Comparison of ENCODE assay signal across 9 cellular contexts in the genomic region with DNA sequence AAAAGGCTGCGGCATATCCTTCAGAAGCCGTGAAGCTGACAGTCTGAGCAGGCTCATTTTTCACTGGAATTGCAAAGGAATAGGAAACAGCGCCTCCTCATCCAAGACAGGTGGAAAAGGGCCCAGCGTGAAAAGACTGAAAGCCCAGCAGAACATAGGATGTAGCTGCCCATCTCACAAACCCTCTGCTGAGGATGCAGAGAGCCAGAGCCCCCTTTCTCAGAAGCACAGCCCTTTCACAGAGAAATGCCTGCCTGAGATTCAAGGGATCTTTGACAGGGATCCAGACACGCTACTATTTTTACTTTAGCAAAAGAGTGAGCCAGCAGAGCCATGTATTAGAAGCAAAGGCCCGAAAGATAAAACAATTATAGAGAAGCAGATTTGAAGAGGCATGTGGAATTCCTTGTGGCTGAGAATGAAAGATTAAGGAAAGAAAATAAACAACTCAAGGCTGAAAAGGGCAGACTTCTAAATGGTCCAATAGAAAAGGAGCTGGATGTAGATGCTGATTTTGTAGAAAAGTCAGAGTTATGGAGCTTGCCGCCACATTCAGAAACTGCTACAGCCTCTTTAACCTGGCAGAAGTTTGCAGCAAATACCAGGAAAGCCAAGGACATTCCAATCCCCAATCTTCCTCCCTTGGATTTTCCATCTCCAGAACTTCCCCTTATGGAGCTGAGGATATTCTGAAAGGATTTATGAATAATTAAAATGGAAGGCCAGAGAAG. TPM values are rescaled to one million over a fixed set of nuclear protein-coding genes. Genes with fewer than 3 reads are reported as not detected.
A peak's percentile ranks its signal among the peaks of the same experiment; 100 is the strongest.
DNase-seq lines count a peak whose midpoint lies in the region; ATAC-seq, FAIRE-seq and TF ChIP-seq lines count a peak whose summit lies in the region.
"Had no signal": no experiment of that assay in that cellular context is flagged by ENCODE, and none has a peak within 500 bp of the region (broad histone marks: within the 10 kb centered on the region; RNA-seq: fewer than 3 reads in every experiment).

No MANE protein-coding gene starts in this region.

- no peak overlapping the region for H4K5ac ChIP-seq in mesendoderm (ENCODE audit: low read length)

- TF ChIP-seq CTCF in HepG2 (CRISPR knock-in tag; IDR thresholded peaks at IDR 0.05) (peak; percentile 19; the same call in 1 of the 2 replicates), right lobe of liver (IDR thresholded peaks at IDR 0.05) (no peak)

- TF ChIP-seq RAD21 in HepG2 (CRISPR knock-in tag; IDR thresholded peaks at IDR 0.05), result no peak

- no peak overlapping the region for H2AFZ ChIP-seq in HepG2 (ENCODE audit: low read length)

- H2BK15ac ChIP-seq in mesendoderm (replicated peaks; ENCODE audit: low read depth), result no peak overlapping the region

- no peaks in the 10 kb centered on the region for H3K4me1 ChIP-seq in HepG2 (ENCODE audit: insufficient read depth, low read length)
- H3K4me1 ChIP-seq in right lobe of liver, result no peaks in the 10 kb centered on the region
- H3K4me1 ChIP-seq in mesendoderm (ENCODE audit: control insufficient read depth, low read depth, low read length), result no peaks in the 10 kb centered on the region
- H3K4me1 ChIP-seq in aorta (ENCODE audit: control insufficient read depth in 1 of 2, insufficient read depth in 2 of 2, low read length in 2 of 2), result no peaks in the 10 kb centered on the region

- no peak overlapping the region for H4K8ac ChIP-seq in mesendoderm (ENCODE audit: low read depth, low read length)

- no peak for TF ChIP-seq POLR2A in HepG2 (IDR thresholded peaks at IDR 0.05; ENCODE audit: insufficient read depth in 1 of 2, low read depth in 2 of 2, low read length in 2 of 2)
- TF ChIP-seq POLR2A in right lobe of liver (IDR thresholded peaks at IDR 0.05), result no peak

- DNase-seq in HepG2 (ENCODE audit: low spot score) (no peak), right lobe of liver (no peak), cerebellar cortex (ENCODE audit: low spot score) (peak; percentile 75), mesendoderm (peak; percentile 22), aorta (no peak), NCI-H510A (lab: John Stamatoyannopoulos, UW) (no peak), NCI-H526 (lab: John Stamatoyannopoulos, UW) (no peak)
- DNase-seq: NCI-H345 had no signal

- peaks cover 17% of the 10 kb centered on the region for H3K79me1 ChIP-seq in mesendoderm (ENCODE audit: low read length)

- no peak overlapping the region for H2BK120ac ChIP-seq in mesendoderm (ENCODE audit: low read depth, low read length)

- POLR2A ChIA-PET in HepG2 (lab: Yijun Ruan, JAX), result interaction anchor here (1.2 kb wide), 1 partner anchor 114 kb away, joined by 3 read pairs; a partner anchor contains a TSS

- H3K9ac ChIP-seq in HepG2 (ENCODE audit: insufficient read depth, low read depth, low read length) (no peak overlapping the region), mesendoderm (ENCODE audit: low read length) (no peak overlapping the region)

- 94% methylated on average over 7 of the region's 7 CpGs for WGBS in HepG2 (ENCODE audit: low lambda C conversion rate)
- 84% methylated on average over 7 of the region's 7 CpGs for WGBS in right lobe of liver (ENCODE audit: insufficient coverage, low coverage, low lambda C conversion rate, missing lambda C conversion rate)
- WGBS in mesendoderm (ENCODE audit: extremely low coverage, insufficient coverage, low lambda C conversion rate), result no CpG with 5 or more reads among the region's 7 CpGs
- WGBS in aorta, 2 donors, result 18 to 20% methylated on average over 7 of the region's 7 CpGs

- H2BK5ac ChIP-seq in mesendoderm (ENCODE audit: low read length), result no peak overlapping the region

- ATAC-seq in HepG2, result peak; percentile 57; the same call in 2 of the 3 replicates
- no peak for ATAC-seq in right lobe of liver
- ATAC-seq in aorta (ENCODE audit: low FRiP score), result peak; percentile 15
- no peak for ATAC-seq in GM19463 (IDR thresholded peaks at IDR 0.05; ENCODE audit: unreplicated experiment)

- no peak for FAIRE-seq in HepG2 (lab: Jason Lieb, UNC)

- in situ Hi-C loops in HepG2 (cut with HindIII; ENCODE audit: extremely low pct_ligation_motif_present, low pct_unique_long_range_greater_than_20kb), result no loop called here

- peaks cover 12 to 62% of the 10 kb centered on the region in 2 experiments for H3K36me3 ChIP-seq in HepG2 (replicated peaks in 1 of 2; ENCODE audit: control insufficient read depth in 1 of 2, insufficient read depth in 2 of 2, low read length in 2 of 2)
- H3K36me3 ChIP-seq in right lobe of liver, result peaks cover 0 to 37% (median 18%) of the 10 kb centered on the region in 4 donors
- peaks cover 2% of the 10 kb centered on the region for H3K36me3 ChIP-seq in mesendoderm (ENCODE audit: control insufficient read depth, insufficient read depth, low read length)
- peaks cover 0 to 2% of the 10 kb centered on the region in 2 donors for H3K36me3 ChIP-seq in aorta (ENCODE audit: control insufficient read depth in 1 of 2, insufficient read depth in 2 of 2, low read length in 1 of 2)

- H3K27ac ChIP-seq in HepG2 (ENCODE audit: extremely low read length, insufficient read depth, low read length) (no peak overlapping the region), right lobe of liver (no peak overlapping the region), mesendoderm (ENCODE audit: low read depth, low read length) (no peak overlapping the region), aorta (ENCODE audit: low read depth in 1 of 2, low read length in 2 of 2) (peak overlapping the region; percentile 34 to 52)

- no peak overlapping the region for H3K18ac ChIP-seq in mesendoderm (ENCODE audit: low read length)

- no peak overlapping the region for H3K56ac ChIP-seq in mesendoderm (ENCODE audit: low read length)

- H4K20me1 ChIP-seq in HepG2 (ENCODE audit: insufficient read depth, low read length), result peaks cover 50% of the 10 kb centered on the region

- intact Hi-C loops in HepG2 (cut with micrococcal nuclease; ENCODE audit: unreplicated experiment), result no loop called here
- intact Hi-C loops in right lobe of liver (cut with DNase I), result no loop called here
- intact Hi-C loops in aorta (cut with DNase I), result loop anchor here in 1 of 2 donors (10.0 kb wide), 1 partner anchor 112 kb away; a partner anchor contains a TSS

- no TSS peak for BruUV-seq in HepG2 (replicated peaks; lab: Mats Ljungman, UMichigan)

- H3K79me2 ChIP-seq in HepG2 (ENCODE audit: insufficient read depth, low read length) (peaks cover 84% of the 10 kb centered on the region), mesendoderm (ENCODE audit: control insufficient read depth, insufficient read depth, low read length) (peaks cover 51% of the 10 kb centered on the region)

- H2AK5ac ChIP-seq in mesendoderm (ENCODE audit: low read length), result no peak overlapping the region

- H3K23ac ChIP-seq in mesendoderm (ENCODE audit: low read length), result no peak overlapping the region

- CTCF ChIA-PET in HepG2 (lab: Yijun Ruan, JAX; ENCODE audit: low intra/inter-chr PET ratio, low total read pairs), result no interaction called here

- H3K4me2 ChIP-seq in HepG2 (ENCODE audit: low read depth, low read length) (no peak overlapping the region), mesendoderm (ENCODE audit: low read length) (no peak overlapping the region)

- no peaks in the 10 kb centered on the region for H3K27me3 ChIP-seq in HepG2 (ENCODE audit: control insufficient read depth in 1 of 2, insufficient read depth in 2 of 2, low read length in 2 of 2)
- no peaks in the 10 kb centered on the region for H3K27me3 ChIP-seq in right lobe of liver
- H3K27me3 ChIP-seq in mesendoderm (ENCODE audit: insufficient read depth, low read length, poor library complexity), result no peaks in the 10 kb centered on the region
- H3K27me3 ChIP-seq in aorta (ENCODE audit: control insufficient read depth in 1 of 2, insufficient read depth in 2 of 2, low read length in 1 of 2), result no peaks in the 10 kb centered on the region

- H3K9me3 ChIP-seq in HepG2 (ENCODE audit: low read length) (no peaks in the 10 kb centered on the region), right lobe of liver (no peaks in the 10 kb centered on the region), aorta (ENCODE audit: control insufficient read depth, low read length) (no peaks in the 10 kb centered on the region)

- no peak overlapping the region for H3K4ac ChIP-seq in mesendoderm (ENCODE audit: low read depth, low read length)

- TF ChIP-seq EP300 in HepG2 (IDR thresholded peaks at IDR 0.05; ENCODE audit: low read depth in 2 of 2, low read length in 2 of 2) (no peak), HepG2 (CRISPR knock-in tag; IDR thresholded peaks at IDR 0.05; ENCODE audit: borderline replicate concordance) (no peak)

- H3K4me3 ChIP-seq in HepG2 (replicated peaks in 1 of 3; ENCODE audit: insufficient read depth in 1 of 3, low read depth in 2 of 3, low read length in 3 of 3), result no peak overlapping the region
- H3K4me3 ChIP-seq in right lobe of liver, result no peak overlapping the region
- no peak overlapping the region for H3K4me3 ChIP-seq in mesendoderm (ENCODE audit: low read length)
- H3K4me3 ChIP-seq in aorta (ENCODE audit: low read length in 2 of 2), result no peak overlapping the region

RNA-seq across cellular contexts. Expression of a gene that starts 36.9 kb away (rescaled TPM):
- total RNA-seq in HepG2 (2016; rRNA removed; fragmentation: Illumina TruSeq; extraction: Trizol) (477 and 756 TPM in 2 replicates), right lobe of liver (100 to 1,000 TPM; 116 to 228 (median 128) TPM), aorta (100 to 1,000 TPM; 140 to 161 TPM)
- 312 and 326 TPM in 2 replicates for total RNA-seq in HepG2 (2016; cell fraction: cytosol; rRNA removed; fragmentation: Illumina TruSeq; extraction: Trizol; ENCODE audit: low read depth)
- 471 and 770 TPM in 2 replicates for total RNA-seq in HepG2 (2016; cell fraction: insoluble cytoplasmic fraction; rRNA removed; fragmentation: Illumina TruSeq; extraction: Trizol)
- total RNA-seq in HepG2 (2016; cell fraction: membrane; rRNA removed; fragmentation: Illumina TruSeq; extraction: Trizol), result 290 and 338 TPM in 2 replicates
- 188 and 200 TPM in 2 replicates for total RNA-seq in HepG2 (2016; cell fraction: nucleus; rRNA removed; fragmentation: Illumina TruSeq; extraction: Trizol)
- polyA plus RNA-seq in HepG2 (2011; rRNA removed) (118 and 153 TPM in 2 replicates), aorta (100 to 1,000 TPM; 116 to 147 TPM)
- polyA plus RNA-seq in HepG2 (2011; cell fraction: cytosol; rRNA removed), result 141 and 159 TPM in 2 replicates
- 45.6 and 58.6 TPM in 2 replicates for polyA plus RNA-seq in HepG2 (2011; cell fraction: nucleus; rRNA removed)
- polyA plus RNA-seq in HepG2 (2012), result 245 and 302 TPM in 2 replicates
- 68.6 and 71.1 TPM in 2 replicates for polyA plus RNA-seq in HepG2 (2016; cell fraction: cytosol; fragmentation: Illumina TruSeq; extraction: Trizol; ENCODE audit: low read depth)
- 588 and 612 TPM in 2 replicates for polyA plus RNA-seq in HepG2 (2016; cell fraction: insoluble cytoplasmic fraction; fragmentation: Illumina TruSeq; extraction: Trizol; ENCODE audit: low read depth)
- polyA plus RNA-seq in HepG2 (2016; cell fraction: membrane; fragmentation: Illumina TruSeq; extraction: Trizol; ENCODE audit: low read depth), result 141 and 156 TPM in 2 replicates
- 190 and 195 TPM in 2 replicates for polyA plus RNA-seq in HepG2 (2016; cell fraction: nucleus; fragmentation: Illumina TruSeq; extraction: Trizol; ENCODE audit: insufficient read depth, low read depth)
- 88.7 and 522 TPM in 2 replicates for polyA minus RNA-seq in HepG2 (2011; rRNA and poly(A)+ RNA removed; ENCODE audit: low replicate concordance)
- 285 and 334 TPM in 2 replicates for polyA minus RNA-seq in HepG2 (2011; cell fraction: cytosol; rRNA and poly(A)+ RNA removed)
- polyA minus RNA-seq in HepG2 (2011; cell fraction: nucleus; rRNA and poly(A)+ RNA removed), result 112 and 162 TPM in 2 replicates
- 276 TPM for polyA plus RNA-seq in mesendoderm (2013, experiment 1 of 2)
- 274 TPM for polyA plus RNA-seq in mesendoderm (2013, experiment 2 of 2)

Comparison
In these comparisons a context has a peak if more than half of its experiments do, and no peak if none do; other contexts are left out.
1. ATAC-seq: peak in HepG2 (single experiment) and aorta (single experiment); none in right lobe of liver (0 of 4) and GM19463 (single experiment).
2. DNase-seq: peak in cerebellar cortex (single experiment) and mesendoderm (single experiment); none in HepG2 (single experiment), right lobe of liver (0 of 3), aorta (0 of 2), NCI-H510A (single experiment) and NCI-H526 (0 of 2).
3. H3K27ac ChIP-seq: peak in aorta (2 of 2); none in HepG2 (single experiment), right lobe of liver (0 of 3) and mesendoderm (single experiment).